22 cellular contexts compared by ENCODE assay signal in genomic region chr20:58033026-58033536, GRCh38.
DNase-seq lines count a peak whose midpoint lies in the region; ATAC-seq, FAIRE-seq and TF ChIP-seq lines count a peak whose summit lies in the region.
"Had no signal": no experiment of that assay in that cellular context is flagged by ENCODE, and none has a peak within 500 bp of the region (broad histone marks: within the 10 kb centered on the region; RNA-seq: fewer than 3 reads in every experiment).

No MANE protein-coding gene starts in this region.

- POLR2A ChIA-PET in T-cell (lab: Charles Lee): interaction anchor here in 1 of 2 donors (0.7 kb wide), 1 partner anchor 12 kb away, joined by 3 read pairs; no protein-coding TSS in a partner anchor

- TF ChIP-seq CTCF in natural killer cell (IDR thresholded peaks at IDR 0.05) (no peak), vagina (IDR thresholded peaks at IDR 0.05) (no peak)

- H3K9me3 Mint-ChIP-seq in natural killer cell treated with Interleukin-12 subunit alpha and Interleukin-12 subunit beta and Interleukin-15 and Interleukin-18, amount 100 ng/mL, for 72 hours: no peaks in the 10 kb centered on the region
- H3K9me3 Mint-ChIP-seq in natural killer cell (no peaks in the 10 kb centered on the region), immature natural killer cell (peaks cover 0 to 1% (median 0%) of the 10 kb centered on the region in 6 donors), T-cell (no peaks in the 10 kb centered on the region)
- H3K9me3 Mint-ChIP-seq: HFFc6 had no signal

- no peak overlapping the region for H3K27ac Mint-ChIP-seq in natural killer cell treated with Interleukin-12 subunit alpha and Interleukin-12 subunit beta and Interleukin-15 and Interleukin-18, amount 100 ng/mL, for 72 hours
- H3K27ac Mint-ChIP-seq in natural killer cell: no peak overlapping the region
- no peak overlapping the region for H3K27ac Mint-ChIP-seq in immature natural killer cell
- no peak overlapping the region for H3K27ac Mint-ChIP-seq in T-cell
- H3K27ac Mint-ChIP-seq: B cell, HFFc6 had no signal

- H3K27me3 Mint-ChIP-seq in natural killer cell treated with Interleukin-12 subunit alpha and Interleukin-12 subunit beta and Interleukin-15 and Interleukin-18, amount 100 ng/mL, for 72 hours: peaks cover 23 to 50% of the 10 kb centered on the region in 2 donors
- peaks cover 12 to 44% of the 10 kb centered on the region in 2 donors for H3K27me3 Mint-ChIP-seq in natural killer cell (ENCODE audit: low read depth in 2 of 2)
- peaks cover 8 to 16% (median 9%) of the 10 kb centered on the region in 3 donors for H3K27me3 Mint-ChIP-seq in immature natural killer cell (ENCODE audit: low read depth in 3 of 3)
- H3K27me3 Mint-ChIP-seq in T-cell: peaks cover 26 to 39% of the 10 kb centered on the region in 2 donors

- DNase-seq in natural killer cell treated with Interleukin-12 subunit alpha and Interleukin-12 subunit beta and Interleukin-15 and Interleukin-18, amount 100 ng/mL, for 72 hours (ENCODE audit: low spot score): peak; percentile 37
- DNase-seq in natural killer cell (no peak), SJCRH30 (peak; percentile 43 to 61), myocyte (ENCODE audit: low read depth) (peak; percentile 92), vagina (ENCODE audit: extremely low spot score in 2 of 2) (peak; percentile 78 to 91), GM19239 (ENCODE audit: insufficient read length, low spot score) (no peak), immature natural killer cell (no peak), T-cell (no peak)
- DNase-seq: 8988T; C1 segment of cervical spinal cord; CD4-positive, CD25-positive, alpha-beta regulatory T cell; GDM1; GOT3; H7; HFFc6; IMR-90 had no signal

- CTCF ChIA-PET in T-cell (lab: Charles Lee): no interaction called here

- TF ChIP-seq POLR2A in vagina (IDR thresholded peaks at IDR 0.05): no peak

- H3K9me3 ChIP-seq in SJCRH30 (replicated peaks) (peaks cover 4% of the 10 kb centered on the region; the same call in 1 of the 2 replicates), vagina (no peaks in the 10 kb centered on the region)
- H3K9me3 ChIP-seq: Caco-2 had no signal

- no peak for FAIRE-seq in GM19239 (lab: Jason Lieb, UNC)
- FAIRE-seq: D721Med, GM12892, GM18507 had no signal

- no peaks in the 10 kb centered on the region for H3K36me3 Mint-ChIP-seq in natural killer cell treated with Interleukin-12 subunit alpha and Interleukin-12 subunit beta and Interleukin-15 and Interleukin-18, amount 100 ng/mL, for 72 hours
- H3K36me3 Mint-ChIP-seq in natural killer cell (no peaks in the 10 kb centered on the region), immature natural killer cell (no peaks in the 10 kb centered on the region), T-cell (no peaks in the 10 kb centered on the region)
- H3K36me3 Mint-ChIP-seq: CD4-positive, CD25-positive, alpha-beta regulatory T cell had no signal

- H3K4me3 ChIP-seq in SJCRH30 (no peak overlapping the region), vagina (no peak overlapping the region)

- no peaks in the 10 kb centered on the region for H3K36me3 ChIP-seq in SJCRH30
- no peaks in the 10 kb centered on the region for H3K36me3 ChIP-seq in vagina

- H3K4me1 ChIP-seq in SJCRH30 (no peaks in the 10 kb centered on the region; the same call in 1 of the 2 replicates), vagina (no peaks in the 10 kb centered on the region)
- H3K4me1 ChIP-seq: Caco-2 had no signal

- no peaks in the 10 kb centered on the region for H3K4me1 Mint-ChIP-seq in natural killer cell treated with Interleukin-12 subunit alpha and Interleukin-12 subunit beta and Interleukin-15 and Interleukin-18, amount 100 ng/mL, for 72 hours (ENCODE audit: low read depth in 2 of 2)
- H3K4me1 Mint-ChIP-seq in natural killer cell (no peaks in the 10 kb centered on the region), immature natural killer cell (no peaks in the 10 kb centered on the region), T-cell (peaks cover 0 to 2% (median 0%) of the 10 kb centered on the region in 3 donors)
- H3K4me1 Mint-ChIP-seq: B cell; CD4-positive, CD25-positive, alpha-beta regulatory T cell had no signal

- no peak for ATAC-seq in natural killer cell treated with Interleukin-12 subunit alpha and Interleukin-12 subunit beta and Interleukin-15 and Interleukin-18, amount 100 ng/mL, for 72 hours
- ATAC-seq in natural killer cell (no peak), T-cell (replicated peaks in 1 of 4) (no peak)
- ATAC-seq: HCT116 had no signal

- no peak overlapping the region for H3K27ac ChIP-seq in SJCRH30
- H3K27ac ChIP-seq in vagina: no peak overlapping the region

- H3K27me3 ChIP-seq in SJCRH30: no peaks in the 10 kb centered on the region
- H3K27me3 ChIP-seq in vagina: no peaks in the 10 kb centered on the region

- H3K4me3 Mint-ChIP-seq in natural killer cell treated with Interleukin-12 subunit alpha and Interleukin-12 subunit beta and Interleukin-15 and Interleukin-18, amount 100 ng/mL, for 72 hours: no peak overlapping the region
- H3K4me3 Mint-ChIP-seq in natural killer cell (no peak overlapping the region), immature natural killer cell (no peak overlapping the region), T-cell (no peak overlapping the region)
- H3K4me3 Mint-ChIP-seq: B cell; CD4-positive, CD25-positive, alpha-beta regulatory T cell; HFFc6 had no signal

- intact Hi-C loops in natural killer cell (cut with micrococcal nuclease) (no loop called here), vagina (cut with DNase I) (no loop called here)

Comparison
In these comparisons a context has a peak if more than half of its experiments do, and no peak if none do; other contexts are left out.
1. DNase-seq: peak in natural killer cell treated with Interleukin-12 subunit alpha and Interleukin-12 subunit beta and Interleukin-15 and Interleukin-18, amount 100 ng/mL, for 72 hours (single experiment), SJCRH30 (2 of 2), myocyte (single experiment) and vagina (2 of 2); none in natural killer cell (single experiment), GM19239 (single experiment), immature natural killer cell (0 of 3) and T-cell (0 of 34).